ENCODE assay signal across 21 cellular contexts in genomic region chr20:3763691-3764601, GRCh38. TPM values are rescaled to one million over a fixed set of nuclear protein-coding genes. Genes with fewer than 3 reads are reported as not detected.
DNase-seq lines count a peak whose midpoint lies in the region; ATAC-seq and TF ChIP-seq lines count a peak whose summit lies in the region.
"Had no signal": no experiment of that assay in that cellular context is flagged by ENCODE, and none has a peak within 500 bp of the region (broad histone marks: within the 10 kb centered on the region; RNA-seq: fewer than 3 reads in every experiment).

No MANE protein-coding gene starts in this region.

- POLR2A ChIA-PET in OCI-LY7 (lab: Charles Lee): interaction anchor here (0.5 to 1.0 kb wide), 2 partner anchors 23 to 218 kb away, joined by 3 read pairs; no protein-coding TSS in a partner anchor

- H3K36me3 Mint-ChIP-seq in CD14-positive monocyte: peaks cover 18 to 30% of the 10 kb centered on the region in 2 donors
- H3K36me3 Mint-ChIP-seq in endodermal cell (ENCODE audit: low read depth): peaks cover 4% of the 10 kb centered on the region

- no peak for TF ChIP-seq CTCF in CD14-positive monocyte (IDR thresholded peaks at IDR 0.05)
- no peak for TF ChIP-seq CTCF in Loucy (conservative IDR thresholded peaks at IDR 0.05; ENCODE audit: low read length)
- TF ChIP-seq CTCF in endodermal cell (conservative IDR thresholded peaks at IDR 0.05): no peak
- no peak for TF ChIP-seq CTCF in OCI-LY7 (conservative IDR thresholded peaks at IDR 0.05; ENCODE audit: low read length)
- TF ChIP-seq CTCF in left lung (IDR thresholded peaks at IDR 0.05): no peak

- peaks cover 31% of the 10 kb centered on the region for H3K4me1 ChIP-seq in Loucy (ENCODE audit: insufficient read depth, low read length, poor library complexity, severe bottlenecking)
- H3K4me1 ChIP-seq in endodermal cell (ENCODE audit: control insufficient read depth, insufficient read depth, low read length): no peaks in the 10 kb centered on the region
- H3K4me1 ChIP-seq in rectal smooth muscle tissue (ENCODE audit: control insufficient read depth, insufficient read depth, low read length): peaks cover 12% of the 10 kb centered on the region
- peaks cover 35% of the 10 kb centered on the region for H3K4me1 ChIP-seq in OCI-LY7 (ENCODE audit: insufficient read depth, low read length, poor library complexity, severe bottlenecking)
- peaks cover 9 to 48% of the 10 kb centered on the region in 2 donors for H3K4me1 ChIP-seq in left lung

- H3K27ac ChIP-seq in endodermal cell (ENCODE audit: low read depth, low read length): no peak overlapping the region
- H3K27ac ChIP-seq in rectal smooth muscle tissue (ENCODE audit: low read depth, low read length): peak overlapping the region; percentile 72
- H3K27ac ChIP-seq in OCI-LY7 (ENCODE audit: low read depth, low read length, poor library complexity, severe bottlenecking): no peak overlapping the region
- H3K27ac ChIP-seq in left lung: peak overlapping the region in 1 of 2 donors; percentile 65
- H3K27ac ChIP-seq: cardiac muscle cell had no signal

- H3K4me1 Mint-ChIP-seq in CD14-positive monocyte (peaks cover 77% of the 10 kb centered on the region), endodermal cell (peaks cover 3% of the 10 kb centered on the region)

- no peaks in the 10 kb centered on the region for H3F3A ChIP-seq in Loucy (ENCODE audit: low read depth)

- H3K9me3 Mint-ChIP-seq in CD14-positive monocyte (no peaks in the 10 kb centered on the region), endodermal cell (no peaks in the 10 kb centered on the region)
- H3K9me3 Mint-ChIP-seq: activated CD4-positive, alpha-beta T cell treated with anti-CD3 and anti-CD28 coated beads, Interleukin-2, amount 10 ng/mL, durations not matched to agents 24 days and 14 days; naive thymus-derived CD8-positive, alpha-beta T cell; stimulated activated naive B cell treated with anti-CD40 and anti-IgM and Interleukin-4, amounts not matched to agents 10 μg/mL and 1 μg/mL and 100 μg/mL, for 72 hours had no signal

- no peaks in the 10 kb centered on the region for H3K9me3 ChIP-seq in Loucy (ENCODE audit: insufficient read depth, low read depth, low read length)
- H3K9me3 ChIP-seq in endodermal cell (ENCODE audit: control insufficient read depth, low read length): no peaks in the 10 kb centered on the region
- H3K9me3 ChIP-seq in OCI-LY7 (ENCODE audit: low read length): no peaks in the 10 kb centered on the region
- no peaks in the 10 kb centered on the region for H3K9me3 ChIP-seq in left lung
- H3K9me3 ChIP-seq: adrenal gland, Caco-2, heart left ventricle, tibial nerve had no signal

- H3K27me3 ChIP-seq in Loucy (ENCODE audit: insufficient read depth, low read length, poor library complexity, severe bottlenecking) (no peaks in the 10 kb centered on the region), endodermal cell (ENCODE audit: control insufficient read depth, insufficient read depth, low read length, poor library complexity, severe bottlenecking) (no peaks in the 10 kb centered on the region), rectal smooth muscle tissue (ENCODE audit: control insufficient read depth, insufficient read depth, low read length) (no peaks in the 10 kb centered on the region), left lung (no peaks in the 10 kb centered on the region)
- H3K27me3 ChIP-seq: adrenal gland, cardiac muscle cell, heart left ventricle, tibial nerve had no signal

- CTCF ChIA-PET in OCI-LY7 (lab: Charles Lee; ENCODE audit: unreplicated experiment): interaction anchor here (1.0 kb wide), 1 partner anchor 19 kb away, joined by 3 read pairs; no protein-coding TSS in a partner anchor

- H3K27ac Mint-ChIP-seq in CD14-positive monocyte: peak overlapping the region; percentile 81 to 93 (median 89)
- no peak overlapping the region for H3K27ac Mint-ChIP-seq in endodermal cell
- H3K27ac Mint-ChIP-seq: activated CD4-positive, alpha-beta T cell treated with anti-CD3 and anti-CD28 coated beads, Interleukin-2, amount 10 ng/mL, durations not matched to agents 24 days and 14 days; stimulated activated naive B cell treated with anti-CD40 and anti-IgM and Interleukin-4, amounts not matched to agents 10 μg/mL and 1 μg/mL and 100 μg/mL, for 72 hours had no signal

- H3K4me2 ChIP-seq in Loucy (ENCODE audit: low read depth, low read length, poor library complexity, severe bottlenecking) (peak overlapping the region; percentile 13), OCI-LY7 (ENCODE audit: low read length) (no peak overlapping the region)

- H3K27me3 Mint-ChIP-seq in CD14-positive monocyte (ENCODE audit: low read depth in 3 of 3): peaks cover 0 to 1% (median 0%) of the 10 kb centered on the region in 3 donors
- peaks cover 6% of the 10 kb centered on the region for H3K27me3 Mint-ChIP-seq in endodermal cell (ENCODE audit: insufficient read depth)
- H3K27me3 Mint-ChIP-seq: activated CD4-positive, alpha-beta T cell treated with anti-CD3 and anti-CD28 coated beads, Interleukin-2, amount 10 ng/mL, durations not matched to agents 24 days and 14 days; naive thymus-derived CD8-positive, alpha-beta T cell; stimulated activated naive B cell treated with anti-CD40 and anti-IgM and Interleukin-4, amounts not matched to agents 10 μg/mL and 1 μg/mL and 100 μg/mL, for 72 hours had no signal

- H3K9me2 ChIP-seq in Loucy (replicated peaks; ENCODE audit: low read depth, low read length) (no peaks in the 10 kb centered on the region), OCI-LY7 (ENCODE audit: insufficient read depth, low read length) (no peaks in the 10 kb centered on the region)

- no peaks in the 10 kb centered on the region for H3K36me3 ChIP-seq in Loucy (ENCODE audit: insufficient read depth, low read length)
- H3K36me3 ChIP-seq in endodermal cell (ENCODE audit: control insufficient read depth, insufficient read depth, low read length): no peaks in the 10 kb centered on the region
- H3K36me3 ChIP-seq in rectal smooth muscle tissue (ENCODE audit: control insufficient read depth, insufficient read depth, low read length): peaks cover 3% of the 10 kb centered on the region
- peaks cover 13% of the 10 kb centered on the region; the same call in 1 of the 2 replicates for H3K36me3 ChIP-seq in OCI-LY7 (ENCODE audit: insufficient read depth, low read length)
- H3K36me3 ChIP-seq in left lung: peaks cover 0 to 10% of the 10 kb centered on the region in 2 donors
- H3K36me3 ChIP-seq: adrenal gland, cardiac muscle cell, tibial nerve had no signal

- ATAC-seq in left lung: no peak
- ATAC-seq: heart left ventricle; naive thymus-derived CD8-positive, alpha-beta T cell; stimulated activated naive B cell treated with anti-CD40 and anti-IgM and Interleukin-4, amounts not matched to agents 10 μg/mL and 1 μg/mL and 100 μg/mL, for 72 hours had no signal

- H3K4me3 Mint-ChIP-seq in CD14-positive monocyte (peak overlapping the region in 1 of 2 donors; percentile 95), endodermal cell (no peak overlapping the region)
- H3K4me3 Mint-ChIP-seq: activated CD4-positive, alpha-beta T cell treated with anti-CD3 and anti-CD28 coated beads, Interleukin-2, amount 10 ng/mL, durations not matched to agents 24 days and 14 days; stimulated activated naive B cell treated with anti-CD40 and anti-IgM and Interleukin-4, amounts not matched to agents 10 μg/mL and 1 μg/mL and 100 μg/mL, for 72 hours had no signal

- BruUV-seq in OCI-LY7 (replicated peaks; lab: Mats Ljungman, UMichigan): no TSS peak

- peak overlapping the region; percentile 87 for H3K9ac ChIP-seq in Loucy (ENCODE audit: low read depth, low read length, poor library complexity, severe bottlenecking)
- H3K9ac ChIP-seq in endodermal cell (ENCODE audit: extremely low read depth, low read length, poor library complexity, severe bottlenecking): no peak overlapping the region
- no peak overlapping the region for H3K9ac ChIP-seq in rectal smooth muscle tissue (ENCODE audit: low read length)

- 91 to 98% methylated on average over 7 to 8 of the region's 8 CpGs for WGBS in endodermal cell (ENCODE audit: insufficient coverage in 1 of 2, insufficient read length in 1 of 2), 2 experiments

- H2AFZ ChIP-seq in Loucy (ENCODE audit: low read length) (no peak overlapping the region), OCI-LY7 (ENCODE audit: low read length) (no peak overlapping the region)

- H3K4me3 ChIP-seq in Loucy (ENCODE audit: low read length, poor library complexity, severe bottlenecking): no peak overlapping the region
- H3K4me3 ChIP-seq in endodermal cell (ENCODE audit: low read length): no peak overlapping the region
- H3K4me3 ChIP-seq in rectal smooth muscle tissue (ENCODE audit: low read length): no peak overlapping the region
- no peak overlapping the region for H3K4me3 ChIP-seq in OCI-LY7 (ENCODE audit: low read depth, low read length, poor library complexity, severe bottlenecking)
- H3K4me3 ChIP-seq in left lung: no peak overlapping the region
- H3K4me3 ChIP-seq: adrenal gland, cardiac muscle cell, tibial nerve had no signal

- H4K20me1 ChIP-seq in Loucy (ENCODE audit: insufficient read depth, low read length, poor library complexity, severe bottlenecking): no peaks in the 10 kb centered on the region
- no peaks in the 10 kb centered on the region for H4K20me1 ChIP-seq in OCI-LY7 (ENCODE audit: insufficient read depth, low read length)

- intact Hi-C loops in CD14-positive monocyte (cut with micrococcal nuclease): loop anchor here (10.0 kb wide), 2 partner anchors 51 to 61 kb away; partner anchors contain the start of gene AP5S1 (in 1 of the 2)
- intact Hi-C loops in OCI-LY7 (cut with micrococcal nuclease; ENCODE audit: unreplicated experiment): no loop called here
- intact Hi-C loops in left lung (cut with DNase I): no loop called here

- DNase-seq in CD14-positive monocyte (ENCODE audit: low spot score) (peak; percentile 73), endodermal cell (peak; percentile 40), OCI-LY7 (ENCODE audit: low spot score) (no peak), left lung (no peak), T1000 (lab: John Stamatoyannopoulos, UW) (no peak), NCI-H2107 (lab: John Stamatoyannopoulos, UW) (no peak)
- DNase-seq: activated CD4-positive, alpha-beta T cell treated with anti-CD3 and anti-CD28 coated beads, Interleukin-2, amount 10 ng/mL, durations not matched to agents 24 days and 14 days; activated effector memory CD4-positive, alpha-beta T cell treated with anti-CD3 and anti-CD28 coated beads, Interleukin-2, amount 50 U/mL, for 16 hours; adrenal gland; Caco-2; effector memory CD4-positive, alpha-beta T cell; KBM-7; mesenchymal stem cell; naive thymus-derived CD8-positive, alpha-beta T cell; stimulated activated naive B cell treated with anti-CD40 and anti-IgM and Interleukin-4, amounts not matched to agents 10 μg/mL and 1 μg/mL and 100 μg/mL, for 72 hours had no signal

- H3K79me2 ChIP-seq in Loucy (ENCODE audit: insufficient read depth, low read length) (peaks cover 14% of the 10 kb centered on the region; the same call in 1 of the 2 replicates), OCI-LY7 (ENCODE audit: insufficient read depth, low read depth, low read length) (peaks cover 9% of the 10 kb centered on the region; the same call in 1 of the 2 replicates)

RNA-seq across cellular contexts. Expression of gene ADISSP, which starts 3.6 kb away (rescaled TPM):
- 10 to 100 TPM; 59.6 to 68.5 TPM for polyA plus RNA-seq in CD14-positive monocyte
- total RNA-seq in endodermal cell (10 to 100 TPM; 38.8 to 43.3 TPM), OCI-LY7 (2022) (58.7 and 64.4 TPM in 2 replicates), left lung (10 to 100 TPM; 19.4 to 35.6 TPM)
- 55.3 TPM for polyA plus RNA-seq in endodermal cell (2013, experiment 1 of 2)
- 45.3 TPM for polyA plus RNA-seq in endodermal cell (2013, experiment 2 of 2)
- total RNA-seq in OCI-LY7 (2014; rRNA removed; shearing (Covaris generic)): 62.1 and 66.7 TPM in 2 replicates

RNA-seq across cellular contexts. Expression of gene SPEF1, which starts 17.3 kb away (rescaled TPM):
- polyA plus RNA-seq in CD14-positive monocyte: not detected
- total RNA-seq in endodermal cell (under 1 TPM; 0.35 to 0.44 TPM), OCI-LY7 (2022) (0.27 TPM in 1 of 2 replicates, not detected in the other), left lung (1 to 10 TPM in 1 of 2 donors, under 1 TPM in 1; 0.26 to 2.8 TPM)
- 0.57 TPM for polyA plus RNA-seq in endodermal cell (2013, experiment 1 of 2)
- polyA plus RNA-seq in endodermal cell (2013, experiment 2 of 2): 0.66 TPM
- 0.09 and 0.10 TPM in 2 replicates for total RNA-seq in OCI-LY7 (2014; rRNA removed; shearing (Covaris generic))
- total RNA-seq: activated CD4-positive, alpha-beta T cell treated with anti-CD3 and anti-CD28 coated beads, Interleukin-2, amount 10 ng/mL, durations not matched to agents 24 days and 14 days; Caco-2; H4 had no signal
- polyA plus RNA-seq: naive thymus-derived CD8-positive, alpha-beta T cell had no signal

RNA-seq across cellular contexts. Expression of gene CENPB, which starts 22.6 kb away (rescaled TPM):
- polyA plus RNA-seq in CD14-positive monocyte: 1 to 10 TPM; 1.1 to 1.4 TPM
- total RNA-seq in endodermal cell: 10 to 100 TPM; 43.0 to 50.7 TPM
- 43.7 TPM for polyA plus RNA-seq in endodermal cell (2013, experiment 1 of 2)
- polyA plus RNA-seq in endodermal cell (2013, experiment 2 of 2): 43.5 TPM
- 32.5 and 39.1 TPM in 2 replicates for total RNA-seq in OCI-LY7 (2014; rRNA removed; shearing (Covaris generic))
- 31.2 and 34.8 TPM in 2 replicates for total RNA-seq in OCI-LY7 (2022)
- 10 to 100 TPM; 78.5 to 94.5 TPM for total RNA-seq in left lung

RNA-seq across cellular contexts. Expression of gene HSPA12B, which starts 31.5 kb away (rescaled TPM):
- not detected for polyA plus RNA-seq in CD14-positive monocyte
- 1 to 10 TPM; 1.1 to 1.4 TPM for total RNA-seq in endodermal cell
- polyA plus RNA-seq in endodermal cell (2013, experiment 1 of 2): 1.5 TPM
- 1.1 TPM for polyA plus RNA-seq in endodermal cell (2013, experiment 2 of 2)
- total RNA-seq in OCI-LY7 (2014; rRNA removed; shearing (Covaris generic)): not detected in 2 replicates
- not detected in 2 replicates for total RNA-seq in OCI-LY7 (2022)
- 10 to 100 TPM; 14.6 to 22.1 TPM for total RNA-seq in left lung
- total RNA-seq: activated CD4-positive, alpha-beta T cell treated with anti-CD3 and anti-CD28 coated beads, Interleukin-2, amount 10 ng/mL, durations not matched to agents 24 days and 14 days; Caco-2; naive thymus-derived CD8-positive, alpha-beta T cell had no signal
- polyA plus RNA-seq: cardiac muscle cell had no signal

RNA-seq across cellular contexts. Expression of gene CDC25B, which starts 32.2 kb away (rescaled TPM):
- polyA plus RNA-seq in CD14-positive monocyte: 1 to 10 TPM; 3.6 to 4.0 TPM
- total RNA-seq in endodermal cell: 10 to 100 TPM; 25.7 to 33.6 TPM
- polyA plus RNA-seq in endodermal cell (2013, experiment 1 of 2): 52.9 TPM
- 52.3 TPM for polyA plus RNA-seq in endodermal cell (2013, experiment 2 of 2)
- total RNA-seq in OCI-LY7 (2014; rRNA removed; shearing (Covaris generic)): 86.1 and 89.2 TPM in 2 replicates
- 119 and 147 TPM in 2 replicates for total RNA-seq in OCI-LY7 (2022)
- 100 to 1,000 TPM; 111 to 121 TPM for total RNA-seq in left lung

Comparison
In these comparisons a context has a peak if more than half of its experiments do, and no peak if none do; other contexts are left out.
1. DNase-seq: peak in CD14-positive monocyte (single experiment) and endodermal cell (single experiment); none in OCI-LY7 (single experiment), left lung (0 of 2), T1000 (single experiment) and NCI-H2107 (single experiment).
2. intact Hi-C loops: an anchor here in CD14-positive monocyte (10.0 kb wide); none called in OCI-LY7 and left lung.